8 cellular contexts compared by ENCODE assay signal in genomic region chr1:61724721-61725694, GRCh38. TPM values are rescaled to one million over a fixed set of nuclear protein-coding genes. Genes with fewer than 3 reads are reported as not detected.
DNase-seq lines count a peak whose midpoint lies in the region; ATAC-seq, FAIRE-seq and TF ChIP-seq lines count a peak whose summit lies in the region.

TSS of gene TM2D1 (minus strand) at chr1:61725141. CDS start at chr1:61725120, 21 bp downstream.

- ATAC-seq in HG02852 (IDR thresholded peaks at IDR 0.05; ENCODE audit: unreplicated experiment) (peak; percentile 99), left ventricle myocardium superior (peak; percentile 99)

- under 1% methylated on average over 46 of the region's 46 CpGs for WGBS in prostate gland
- under 1% methylated on average over 46 of the region's 46 CpGs for WGBS in urinary bladder

- H3K9me3 ChIP-seq in prostate gland: no peaks in the 10 kb centered on the region

- no peaks in the 10 kb centered on the region for H3K27me3 ChIP-seq in prostate gland (replicated peaks; ENCODE audit: insufficient read depth)

- peak within 1 kb of the TSS; percentile 88 to 91 for H3K27ac ChIP-seq in prostate gland
- H3K27ac ChIP-seq in urinary bladder (ENCODE audit: low read depth): peak within 1 kb of the TSS; percentile 83

- H3K36me3 ChIP-seq in prostate gland: no peaks in the 10 kb centered on the region
- H3K36me3 ChIP-seq in urinary bladder (ENCODE audit: insufficient read depth): no peaks in the 10 kb centered on the region

- TF ChIP-seq CTCF in prostate gland (IDR thresholded peaks at IDR 0.05): peak in 1 of 4 experiments; percentile 13

- TF ChIP-seq POLR2A in GM12892 (IDR thresholded peaks at IDR 0.05; ENCODE audit: low read depth, low read length) (peak; percentile 99), prostate gland (IDR thresholded peaks at IDR 0.05) (peak; percentile 78)

- DNase-seq in GM12892 (ENCODE audit: insufficient read length) (peak; percentile 71), NCI-H146 (lab: John Stamatoyannopoulos, UW) (peak; percentile 91), amniotic stem cell (lab: John Stamatoyannopoulos, UW) (peak; percentile 79), left ventricle myocardium superior (peak; percentile 92), prostate gland (ENCODE audit: low spot score) (peak; percentile 85)

- peak within 1 kb of the TSS; percentile 84 to 92 for H3K4me3 ChIP-seq in prostate gland
- H3K4me3 ChIP-seq in urinary bladder (ENCODE audit: low read depth, low read length): peak within 1 kb of the TSS; percentile 67

- peak; percentile 95 for FAIRE-seq in GM12892 (lab: Jason Lieb, UNC)

- no peaks in the 10 kb centered on the region for H3K4me1 ChIP-seq in prostate gland (replicated peaks)
- H3K4me1 ChIP-seq in urinary bladder (ENCODE audit: insufficient read depth): no peaks in the 10 kb centered on the region

- intact Hi-C loops in T-helper 1 cell treated with Interleukin-12 subunit alpha and Interleukin-12 subunit beta and Interleukin-4 antibody, amounts not matched to agents 30 ng/mL and 1 ng/mL, for 36 hours (cut with micrococcal nuclease): loop anchor here (1.0 to 10.0 kb wide), 11 partner anchors 17 to 1640 kb away; partner anchors contain the start of genes ALG6, DOCK7, PATJ and USP1
- intact Hi-C loops in left ventricle myocardium superior (cut with micrococcal nuclease) (no loop called here), prostate gland (cut with DNase I) (loop anchor here (2.0 to 10.0 kb wide), 2 partner anchors 18 to 680 kb away; partner anchors contain the start of gene PATJ)

RNA-seq across cellular contexts. Expression of gene TM2D1, which starts in this region (rescaled TPM):
- 40.0 TPM for polyA plus RNA-seq in GM12892 (2012; ENCODE audit: missing spikeins)
- total RNA-seq in T-helper 1 cell treated with Interleukin-12 subunit alpha and Interleukin-12 subunit beta and Interleukin-4 antibody, amounts not matched to agents 30 ng/mL and 1 ng/mL, for 36 hours: 39.3 and 39.6 TPM in 2 replicates
- 33.0 TPM for total RNA-seq in left ventricle myocardium superior
- total RNA-seq in prostate gland: 10 to 100 TPM; 59.6 to 86.9 TPM
- 104 TPM for total RNA-seq in urinary bladder
- 54.0 TPM for polyA plus RNA-seq in urinary bladder

Comparison
In these comparisons a context has a peak if more than half of its experiments do, and no peak if none do; other contexts are left out.
1. Peak in every context shown above with its lines: DNase-seq, ATAC-seq, H3K4me3 ChIP-seq and H3K27ac ChIP-seq.